In the genomic region with DNA sequence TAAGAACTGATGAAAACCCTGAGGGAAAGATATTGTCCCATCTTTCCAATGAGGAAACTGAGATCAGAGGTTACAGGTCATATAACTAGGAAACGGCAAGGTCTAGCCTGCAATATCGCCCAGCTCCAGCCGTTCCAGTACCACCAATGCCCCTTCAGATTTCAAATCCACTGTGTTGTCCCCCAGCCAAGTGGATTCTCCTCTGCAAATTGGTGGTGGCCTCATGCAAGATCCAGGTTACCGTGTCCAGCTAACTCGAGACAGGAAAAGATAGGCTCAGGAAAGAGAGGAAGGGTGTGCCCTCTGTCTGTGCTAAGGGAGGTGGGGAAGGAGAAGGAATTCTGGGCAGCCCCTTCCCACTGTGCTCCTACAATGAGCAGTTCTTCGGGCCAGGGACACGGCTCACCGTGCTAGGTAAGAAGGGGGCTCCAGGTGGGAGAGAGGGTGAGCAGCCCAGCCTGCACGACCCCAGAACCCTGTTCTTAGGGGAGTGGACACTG, we compare ENCODE assay signal across 11 cellular contexts. TPM values are rescaled to one million over a fixed set of nuclear protein-coding genes. Genes with fewer than 3 reads are reported as not detected.
A peak's percentile ranks its signal among the peaks of the same experiment; 100 is the strongest.
DNase-seq lines count a peak whose midpoint lies in the region; ATAC-seq and TF ChIP-seq lines count a peak whose summit lies in the region.
"Had no signal": no experiment of that assay in that cellular context is flagged by ENCODE, and none has a peak within 500 bp of the region (broad histone marks: within the 10 kb centered on the region; RNA-seq: fewer than 3 reads in every experiment).

No MANE protein-coding gene starts in this region.

- H3K9me3 Mint-ChIP-seq in T-helper 2 cell treated with Interferon-gamma antibody and Interleukin-4, amounts not matched to agents 5 μg/mL and 100 μg/mL, for 36 hours: no peaks in the 10 kb centered on the region

- H3K27ac Mint-ChIP-seq in T-helper 2 cell treated with Interferon-gamma antibody and Interleukin-4, amounts not matched to agents 5 μg/mL and 100 μg/mL, for 36 hours: peak overlapping the region; percentile 99
- H3K27ac Mint-ChIP-seq in T-helper 17 cell: peak overlapping the region; percentile 100

- peaks cover 0 to 93% (median 34%) of the 10 kb centered on the region in 6 donors for H3K4me1 ChIP-seq in spleen
- H3K4me1 ChIP-seq in thyroid gland: peaks cover 14 to 17% of the 10 kb centered on the region in 2 donors

- H3K27me3 ChIP-seq in spleen (replicated peaks in 1 of 7): peaks cover 0 to 43% (median 16%) of the 10 kb centered on the region in 7 donors
- H3K27me3 ChIP-seq in thyroid gland: peaks cover 12% of the 10 kb centered on the region

- WGBS in spleen, 5 donors: 20 to 39% (median 35%) methylated on average over 9 of the region's 9 CpGs
- 43 to 48% methylated on average over 9 of the region's 9 CpGs for WGBS in thyroid gland, 2 donors

- intact Hi-C loops in spleen (cut with DNase I; ENCODE audit: low total_unique reads): no loop called here
- intact Hi-C loops in thyroid gland (cut with DNase I): loop anchor here (10.0 kb wide), 1 partner anchor 171 kb away; no protein-coding TSS in a partner anchor

- H3K4me3 ChIP-seq in fibroblast of villous mesenchyme (ENCODE audit: low read depth, low read length) (peak overlapping the region; percentile 69), spleen (peak overlapping the region; percentile 30 to 77 (median 40)), thyroid gland (replicated peaks in 1 of 3) (peak overlapping the region in 1 of 3 donors; percentile 27)

- H3K4me1 Mint-ChIP-seq in T-helper 2 cell treated with Interferon-gamma antibody and Interleukin-4, amounts not matched to agents 5 μg/mL and 100 μg/mL, for 36 hours (ENCODE audit: low read depth): peaks cover 60% of the 10 kb centered on the region
- peaks cover 65% of the 10 kb centered on the region for H3K4me1 Mint-ChIP-seq in T-helper 17 cell

- peaks cover 80% of the 10 kb centered on the region for H3K36me3 Mint-ChIP-seq in T-helper 2 cell treated with Interferon-gamma antibody and Interleukin-4, amounts not matched to agents 5 μg/mL and 100 μg/mL, for 36 hours (ENCODE audit: low read depth)
- H3K36me3 Mint-ChIP-seq in T-helper 17 cell (ENCODE audit: low read depth): peaks cover 23% of the 10 kb centered on the region

- no peak for DNase-seq in T-helper 2 cell treated with Interferon-gamma antibody and Interleukin-4, amounts not matched to agents 5 μg/mL and 100 μg/mL, for 36 hours (ENCODE audit: low spot score)
- no peak for DNase-seq in T-helper 2 cell
- no peak for DNase-seq in T-helper 17 cell
- DNase-seq in fibroblast of villous mesenchyme (ENCODE audit: low read depth): no peak
- DNase-seq in spleen: no peak
- no peak for DNase-seq in thyroid gland
- no peak for DNase-seq in NOMO-1 (lab: John Stamatoyannopoulos, UW; ENCODE audit: unreplicated experiment in 2 of 2)

- peak overlapping the region; percentile 100 for H3K4me3 Mint-ChIP-seq in T-helper 2 cell treated with Interferon-gamma antibody and Interleukin-4, amounts not matched to agents 5 μg/mL and 100 μg/mL, for 36 hours
- peak overlapping the region; percentile 96 for H3K4me3 Mint-ChIP-seq in T-helper 17 cell

- H3K27ac ChIP-seq in spleen (peak overlapping the region; percentile 91 to 98 (median 94)), thyroid gland (no peak overlapping the region)
- H3K27ac ChIP-seq: ascending aorta had no signal

- H3K9me3 ChIP-seq in T-helper 17 cell (ENCODE audit: control insufficient read depth, low read length, poor library complexity, severe bottlenecking) (no peaks in the 10 kb centered on the region), spleen (no peaks in the 10 kb centered on the region), thyroid gland (no peaks in the 10 kb centered on the region)
- H3K9me3 ChIP-seq: ascending aorta had no signal

- TF ChIP-seq POLR2A in spleen (IDR thresholded peaks at IDR 0.05): no peak
- no peak for TF ChIP-seq POLR2A in thyroid gland (IDR thresholded peaks at IDR 0.05)

- H3K36me3 ChIP-seq in spleen (peaks cover 0 to 7% (median 0%) of the 10 kb centered on the region in 6 donors), thyroid gland (no peaks in the 10 kb centered on the region)
- H3K36me3 ChIP-seq: ascending aorta had no signal

- no peaks in the 10 kb centered on the region for H3K27me3 Mint-ChIP-seq in T-helper 2 cell treated with Interferon-gamma antibody and Interleukin-4, amounts not matched to agents 5 μg/mL and 100 μg/mL, for 36 hours (ENCODE audit: low read depth)
- no peaks in the 10 kb centered on the region for H3K27me3 Mint-ChIP-seq in T-helper 17 cell

- ATAC-seq in T-helper 17 cell (no peak), HG02759 (IDR thresholded peaks at IDR 0.05; ENCODE audit: unreplicated experiment) (no peak)

- no peak for TF ChIP-seq CTCF in fibroblast of villous mesenchyme (IDR thresholded peaks at IDR 0.05; ENCODE audit: insufficient read depth, low read depth, low read length)
- no peak for TF ChIP-seq CTCF in spleen (IDR thresholded peaks at IDR 0.05 in 8 of 11, conservative IDR thresholded peaks at IDR 0.05 in 3 of 11)
- no peak for TF ChIP-seq CTCF in thyroid gland (IDR thresholded peaks at IDR 0.05)

RNA-seq across cellular contexts. Expression of gene PRSS2, which starts 25.3 kb away (rescaled TPM):
- not detected for total RNA-seq in T-helper 17 cell
- not detected in 2 replicates for total RNA-seq in fibroblast of villous mesenchyme
- total RNA-seq in spleen: 10 to 100 TPM in 2 of 7 donors, 1 to 10 TPM in 1, not detected in 4; 3.8 to 14.5 (median 11.1) TPM
- polyA plus RNA-seq in spleen: 1 to 10 TPM; 1.1 to 1.3 (median 1.2) TPM
- total RNA-seq in thyroid gland: not detected
- total RNA-seq: ascending aorta, NCI-H460, pulmonary artery endothelial cell had no signal

RNA-seq across cellular contexts. Expression of gene PRSS1, which starts 46.8 kb away (rescaled TPM):
- total RNA-seq in T-helper 17 cell (not detected), fibroblast of villous mesenchyme (not detected in 2 replicates), spleen (1 to 10 TPM in 3 of 7 donors, not detected in 4; 2.9 to 6.3 (median 3.0) TPM), thyroid gland (1 to 10 TPM in 1 of 4 donors, not detected in 3; 1.2 TPM)
- polyA plus RNA-seq in spleen: 1 to 10 TPM in 2 of 3 donors, under 1 TPM in 1; 0.88 to 1.4 (median 1.2) TPM
- total RNA-seq: ascending aorta, NCI-H460, pulmonary artery endothelial cell had no signal

RNA-seq across cellular contexts. Expression of gene EPHB6, which starts 58.8 kb away (rescaled TPM):
- total RNA-seq in T-helper 17 cell: 10 to 100 TPM; 52.3 to 59.9 TPM
- total RNA-seq in fibroblast of villous mesenchyme: 0.43 and 4.2 TPM in 2 replicates
- 10 to 100 TPM; 12.3 to 15.5 (median 13.9) TPM for total RNA-seq in spleen
- 10 to 100 TPM; 11.3 to 28.8 (median 23.6) TPM for polyA plus RNA-seq in spleen
- 10 to 100 TPM; 20.0 to 46.2 (median 27.4) TPM for total RNA-seq in thyroid gland
- total RNA-seq: NCI-H460 had no signal

Comparison
In these comparisons a context has a peak if more than half of its experiments do, and no peak if none do; other contexts are left out.
1. H3K27ac ChIP-seq: peak in spleen (8 of 8); none in thyroid gland (0 of 3).